8 cellular contexts compared by ENCODE assay signal in genomic region chr1:235329139-235329808, GRCh38. TPM values are rescaled to one million over a fixed set of nuclear protein-coding genes. Genes with fewer than 3 reads are reported as not detected.
DNase-seq lines count a peak whose midpoint lies in the region; ATAC-seq and TF ChIP-seq lines count a peak whose summit lies in the region.

No MANE protein-coding gene starts in this region.

- peak overlapping the region; percentile 88 for H3K9ac ChIP-seq in neuronal stem cell (ENCODE audit: low read depth, low read length, poor library complexity)

- H3K18ac ChIP-seq in neuronal stem cell (ENCODE audit: low read length): peak overlapping the region; percentile 86

- no peak overlapping the region for H3K4ac ChIP-seq in neuronal stem cell (ENCODE audit: low read length)

- no peak overlapping the region for H4K91ac ChIP-seq in neuronal stem cell (ENCODE audit: low read depth, low read length, poor library complexity)

- peak overlapping the region; percentile 15 for H3K23ac ChIP-seq in neuronal stem cell (ENCODE audit: low read depth, low read length, poor library complexity)

- no peaks in the 10 kb centered on the region for H3K9me3 ChIP-seq in neuronal stem cell (replicated peaks in 1 of 2; ENCODE audit: control insufficient read depth in 2 of 2, insufficient read depth in 1 of 2, low read depth in 1 of 2, low read length in 2 of 2)
- H3K9me3 ChIP-seq in uterus: no peaks in the 10 kb centered on the region

- WGBS in neuronal stem cell (ENCODE audit: extremely low coverage in 2 of 2, insufficient read length in 2 of 2, insufficient replicate concordance in 1 of 2), 2 donors: no CpG with 5 or more reads among the region's 20 CpGs

- H3K27ac ChIP-seq in neuronal stem cell (replicated peaks; ENCODE audit: low read length): peak overlapping the region; percentile 92
- H3K27ac ChIP-seq in uterus: peak overlapping the region; percentile 94 to 96

- no peak overlapping the region for H3K14ac ChIP-seq in neuronal stem cell (ENCODE audit: low read length)

- no peak overlapping the region for H2BK12ac ChIP-seq in neuronal stem cell (ENCODE audit: low read length)

- H2AFZ ChIP-seq in neuronal stem cell (ENCODE audit: low read length): peak overlapping the region; percentile 92

- H2BK120ac ChIP-seq in neuronal stem cell (ENCODE audit: low read depth, low read length): no peak overlapping the region

- H3K4me1 ChIP-seq in neuronal stem cell (ENCODE audit: control insufficient read depth in 2 of 2, insufficient read depth in 1 of 2, low read depth in 1 of 2, low read length in 2 of 2) (peaks cover 1 to 21% of the 10 kb centered on the region in 2 donors), uterus (peaks cover 4 to 11% of the 10 kb centered on the region in 2 donors)

- H4K8ac ChIP-seq in neuronal stem cell (ENCODE audit: low read depth, low read length): no peak overlapping the region

- no peak overlapping the region for H2AK5ac ChIP-seq in neuronal stem cell (ENCODE audit: low read depth, low read length)

- no peak overlapping the region for H2BK15ac ChIP-seq in neuronal stem cell (ENCODE audit: low read length)

- DNase-seq in ELR (ENCODE audit: low read depth) (peak; percentile 67), LoVo (ENCODE audit: low spot score) (peak; percentile 35), erythroblast (lab: John Stamatoyannopoulos, UW) (peak; percentile 77 to 82), neuronal stem cell (ENCODE audit: low spot score) (no peak), uterus (peak; percentile 20 to 23), HuH-7 (ENCODE audit: low spot score) (no peak)
- DNase-seq in activated CD4-positive, alpha-beta T cell treated with anti-CD3 and anti-CD28 coated beads, Interleukin-2, amount 50 U/mL, for 1 hour: peak; percentile 46

- TF ChIP-seq POLR2A in erythroblast (IDR thresholded peaks at IDR 0.05; ENCODE audit: low read length) (no peak), uterus (IDR thresholded peaks at IDR 0.05) (no peak)

- no peak overlapping the region for H2BK5ac ChIP-seq in neuronal stem cell (ENCODE audit: low read length)

- ATAC-seq in GM21515 (IDR thresholded peaks at IDR 0.05; ENCODE audit: unreplicated experiment): peak; percentile 34

- H3K36me3 ChIP-seq in neuronal stem cell (replicated peaks in 1 of 2; ENCODE audit: control insufficient read depth in 2 of 2, insufficient read depth in 2 of 2, low read length in 2 of 2) (peaks cover 0 to 44% of the 10 kb centered on the region in 2 donors), uterus (no peaks in the 10 kb centered on the region)

- peak overlapping the region; percentile 80 to 84 for H3K4me3 ChIP-seq in neuronal stem cell (ENCODE audit: low read length in 2 of 2)
- H3K4me3 ChIP-seq in uterus: peak overlapping the region; percentile 57 to 78

- H3K27me3 ChIP-seq in neuronal stem cell (ENCODE audit: control insufficient read depth in 3 of 3, insufficient read depth in 3 of 3, low read depth in 1 of 3, low read length in 3 of 3): no peaks in the 10 kb centered on the region
- no peaks in the 10 kb centered on the region for H3K27me3 ChIP-seq in uterus

- intact Hi-C loops in uterus (cut with DNase I; ENCODE audit: low total_unique reads): no loop called here

- peaks cover 7% of the 10 kb centered on the region for H3K79me1 ChIP-seq in neuronal stem cell (ENCODE audit: low read depth, low read length)

- TF ChIP-seq CTCF in uterus (IDR thresholded peaks at IDR 0.05): no peak

- peak overlapping the region; percentile 71 for H3K4me2 ChIP-seq in neuronal stem cell (ENCODE audit: insufficient read depth, low read length, poor library complexity, severe bottlenecking)

RNA-seq across cellular contexts. Expression of gene GGPS1, which starts 0.9 kb away (rescaled TPM):
- 61.2 TPM for polyA plus RNA-seq in neuronal stem cell (2013, experiment 1 of 2)
- 63.6 TPM for polyA plus RNA-seq in neuronal stem cell (2013, experiment 2 of 2)
- total RNA-seq in uterus: 10 to 100 TPM in 3 of 4 donors, 1 to 10 TPM in 1; 10.0 to 40.2 (median 25.6) TPM

RNA-seq across cellular contexts. Expression of gene ARID4B, which starts 1.3 kb away (rescaled TPM):
- 32.4 TPM for polyA plus RNA-seq in neuronal stem cell (2013, experiment 1 of 2)
- 34.6 TPM for polyA plus RNA-seq in neuronal stem cell (2013, experiment 2 of 2)
- total RNA-seq in uterus: 10 to 100 TPM; 21.0 to 69.4 (median 50.4) TPM

RNA-seq across cellular contexts. Expression of gene TBCE, which starts 38.0 kb away (rescaled TPM):
- 35.1 TPM for polyA plus RNA-seq in neuronal stem cell (2013, experiment 1 of 2)
- 32.3 TPM for polyA plus RNA-seq in neuronal stem cell (2013, experiment 2 of 2)
- total RNA-seq in uterus: 10 to 100 TPM in 3 of 4 donors, 1 to 10 TPM in 1; 9.7 to 34.5 (median 19.6) TPM

Comparison
In these comparisons a context has a peak if more than half of its experiments do, and no peak if none do; other contexts are left out.
1. DNase-seq: peak in ELR (single experiment), LoVo (single experiment), activated CD4-positive, alpha-beta T cell treated with anti-CD3 and anti-CD28 coated beads, Interleukin-2, amount 50 U/mL, for 1 hour (single experiment), erythroblast (2 of 2) and uterus (2 of 2); none in neuronal stem cell (single experiment) and HuH-7 (single experiment).